In the genomic region with DNA sequence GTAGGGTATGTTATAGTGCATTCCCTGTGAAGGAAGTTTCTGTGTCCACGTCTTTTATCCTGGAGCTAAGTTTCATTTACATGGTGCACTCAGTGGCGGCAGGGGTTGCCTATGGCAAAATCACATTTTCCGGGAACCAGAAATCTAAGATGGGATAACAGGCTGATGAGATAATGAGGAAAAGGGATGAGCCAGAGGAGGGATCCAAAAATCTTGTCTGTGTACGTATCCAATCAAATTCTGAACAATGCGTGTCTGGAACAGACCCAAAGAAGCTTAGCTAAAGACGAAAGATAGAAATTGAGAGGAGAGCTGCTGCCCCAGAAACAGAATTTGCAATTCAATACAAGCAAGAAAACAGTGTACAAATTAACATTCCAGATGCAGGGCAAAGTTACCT, we compare ENCODE assay signal across 26 cellular contexts.
"Had no signal": no experiment of that assay in that cellular context is flagged by ENCODE, and none has a peak within 500 bp of the region (broad histone marks: within the 10 kb centered on the region; RNA-seq: fewer than 3 reads in every experiment).

No MANE protein-coding gene starts in this region.

- H3K4me1 ChIP-seq: Peyer's patch had no signal

- H3K4me3 Mint-ChIP-seq: activated CD8-positive, alpha-beta T cell treated with anti-CD3 and anti-CD28 coated beads for 36 hours; activated naive CD8-positive, alpha-beta T cell; activated T-cell treated with anti-CD3 and anti-CD28 coated beads, Interleukin-2, amount 50 U/mL, for 24 hours; activated T-helper 1 cell treated with anti-CD3 and anti-CD28 coated beads, Interleukin-12 subunit alpha, Interleukin-12 subunit beta, Interleukin-2, Interleukin-4 antibody, amounts not matched to agents 30 ng/mL and 10 ng/mL and 1 ng/mL, durations not matched to agents 14 hours and 24 hours and 36 hours had no signal

- ATAC-seq: activated CD4-positive, CD25-positive, alpha-beta regulatory T cell treated with anti-CD3 and anti-CD28 coated beads, Interleukin-2, amount 50 U/mL, for 24 hours; activated CD8-positive, alpha-beta T cell treated with anti-CD3 and anti-CD28 coated beads for 36 hours; SK-N-SH treated with all-trans-retinoic acid at 6 μM for 48 hours had no signal

- H3K27me3 Mint-ChIP-seq: activated CD8-positive, alpha-beta T cell treated with anti-CD3 and anti-CD28 coated beads for 36 hours; activated naive CD8-positive, alpha-beta T cell; activated T-cell treated with anti-CD3 and anti-CD28 coated beads, Interleukin-2, amount 50 U/mL, for 24 hours had no signal

- H3K36me3 ChIP-seq: Peyer's patch, SJSA1 had no signal

- DNase-seq: activated CD4-positive, alpha-beta T cell treated with anti-CD3 and anti-CD28 coated beads for 4 hours; activated CD8-positive, alpha-beta T cell treated with anti-CD3 and anti-CD28 coated beads for 36 hours; activated effector memory CD4-positive, alpha-beta T cell treated with Interleukin-2 at 50 U/mL for 16 hours; activated naive CD4-positive, alpha-beta T cell; activated T-cell treated with anti-CD3 and anti-CD28 coated beads, Interleukin-2, amount 50 U/mL, for 24 hours; IMR-90; Kasumi-1; KBM-7; NCI-H1092 treated with DMSO at 0.1 percent for 48 hours; NCI-H1417 treated with DMSO at 0.1 percent for 48 hours; NCI-H1694; NCI-H2029; NCI-H345; NCI-H510A treated with DMSO at 0.1 percent for 48 hours; NCI-H69; NK-92 treated with Interleukin-12 subunit alpha and Interleukin-12 subunit beta, amount 100 ng/mL, for 24 hours; OCI-M1; Peyer's patch; Right ventricle myocardium superior; SW 1271 had no signal

- H3K27ac Mint-ChIP-seq: activated CD8-positive, alpha-beta T cell treated with anti-CD3 and anti-CD28 coated beads for 36 hours; activated naive CD8-positive, alpha-beta T cell; activated T-cell treated with anti-CD3 and anti-CD28 coated beads, Interleukin-2, amount 50 U/mL, for 24 hours; activated T-helper 1 cell treated with anti-CD3 and anti-CD28 coated beads, Interleukin-12 subunit alpha, Interleukin-12 subunit beta, Interleukin-2, Interleukin-4 antibody, amounts not matched to agents 30 ng/mL and 10 ng/mL and 1 ng/mL, durations not matched to agents 14 hours and 24 hours and 36 hours had no signal

- H3K4me3 ChIP-seq: Peyer's patch, SJSA1 had no signal

- H3K27ac ChIP-seq: Peyer's patch, RWPE1, SJSA1 had no signal

- H3K27me3 ChIP-seq: Peyer's patch, SJSA1 had no signal
